ENCODE assay signal across 8 cellular contexts in genomic region chr10:43689618-43689954, GRCh38. TPM values are rescaled to one million over a fixed set of nuclear protein-coding genes. Genes with fewer than 3 reads are reported as not detected.
A peak's percentile ranks its signal among the peaks of the same experiment; 100 is the strongest.
DNase-seq lines count a peak whose midpoint lies in the region; ATAC-seq, FAIRE-seq and TF ChIP-seq lines count a peak whose summit lies in the region.

No MANE protein-coding gene starts in this region.

- 73% methylated on average over 13 of the region's 25 CpGs for whole genome bisulfite sequencing in HepG2 (ENCODE audit: low lambda C conversion rate)

- peak; percentile 75 for ATAC-seq in RWPE2 (ENCODE audit: low read depth)
- no peak; the same call in 2 of the 3 replicates for ATAC-seq in HepG2
- ATAC-seq in stimulated activated memory B cell treated with anti-CD40 and anti-IgM and Interleukin-4, amounts not matched to agents 10 μg/mL and 1 μg/mL and 100 μg/mL, for 72 hours: no peak

- H3K9me3 Mint-ChIP-seq in stimulated activated memory B cell treated with anti-CD40 and anti-IgM and Interleukin-4, amounts not matched to agents 10 μg/mL and 1 μg/mL and 100 μg/mL, for 72 hours: no peaks in the 10 kb centered on the region

- intact Hi-C loops in HepG2 (cut with micrococcal nuclease; ENCODE audit: unreplicated experiment): no loop called here

- no peak overlapping the region for H3K4me2 ChIP-seq in HepG2 (ENCODE audit: low read depth, low read length)

- H3K4me3 ChIP-seq in HFF-Myc (replicated peaks; ENCODE audit: low read depth, low read length) (peak overlapping the region; percentile 52), RWPE2 (ENCODE audit: severe bottlenecking) (peak overlapping the region; percentile 32), choroid plexus epithelial cell (ENCODE audit: low read depth, low read length) (peak overlapping the region; percentile 64), HepG2 (replicated peaks in 1 of 3; ENCODE audit: insufficient read depth in 1 of 3, low read depth in 2 of 3, low read length in 3 of 3) (no peak overlapping the region)

- no peaks in the 10 kb centered on the region for H3K36me3 Mint-ChIP-seq in stimulated activated memory B cell treated with anti-CD40 and anti-IgM and Interleukin-4, amounts not matched to agents 10 μg/mL and 1 μg/mL and 100 μg/mL, for 72 hours

- no peak overlapping the region for H3K9ac ChIP-seq in HepG2 (ENCODE audit: insufficient read depth, low read depth, low read length)

- H4K20me1 ChIP-seq in HepG2 (ENCODE audit: insufficient read depth, low read length): no peaks in the 10 kb centered on the region

- no peak overlapping the region for H2AFZ ChIP-seq in HepG2 (ENCODE audit: low read length)

- TF ChIP-seq RAD21 in HepG2 (CRISPR knock-in tag; IDR thresholded peaks at IDR 0.05): no peak

- H3K9me3 ChIP-seq in RWPE2 (ENCODE audit: severe bottlenecking) (no peaks in the 10 kb centered on the region), HepG2 (ENCODE audit: low read length) (no peaks in the 10 kb centered on the region)

- CTCF ChIA-PET in HepG2 (lab: Yijun Ruan, JAX; ENCODE audit: low intra/inter-chr PET ratio, low total read pairs): interaction anchor here (1.2 to 2.8 kb wide), 2 partner anchors 96 to 697 kb away, joined by 3 to 16 read pairs; no protein-coding TSS in a partner anchor

- TF ChIP-seq POLR2A in HepG2 (IDR thresholded peaks at IDR 0.05; ENCODE audit: insufficient read depth in 1 of 2, low read depth in 2 of 2, low read length in 2 of 2): no peak

- H3K27me3 Mint-ChIP-seq in stimulated activated memory B cell treated with anti-CD40 and anti-IgM and Interleukin-4, amounts not matched to agents 10 μg/mL and 1 μg/mL and 100 μg/mL, for 72 hours: peaks cover 52% of the 10 kb centered on the region

- TF ChIP-seq EP300 in HepG2 (IDR thresholded peaks at IDR 0.05; ENCODE audit: low read depth in 2 of 2, low read length in 2 of 2) (no peak), HepG2 (CRISPR knock-in tag; IDR thresholded peaks at IDR 0.05; ENCODE audit: borderline replicate concordance) (no peak)

- H3K27ac ChIP-seq in RWPE2 (ENCODE audit: poor library complexity, severe bottlenecking): no peak overlapping the region
- no peak overlapping the region for H3K27ac ChIP-seq in HepG2 (ENCODE audit: extremely low read length, insufficient read depth, low read length)

- H3K27me3 ChIP-seq in RWPE2 (ENCODE audit: insufficient read depth, poor library complexity, severe bottlenecking) (peaks cover 3% of the 10 kb centered on the region), HepG2 (ENCODE audit: control insufficient read depth in 1 of 2, insufficient read depth in 2 of 2, low read length in 2 of 2) (peaks cover 0 to 3% of the 10 kb centered on the region in 2 experiments; a peak in 1 of 5 replicates)

- peak overlapping the region; percentile 68 for H3K4me3 Mint-ChIP-seq in stimulated activated memory B cell treated with anti-CD40 and anti-IgM and Interleukin-4, amounts not matched to agents 10 μg/mL and 1 μg/mL and 100 μg/mL, for 72 hours

- peak; percentile 71 for DNase-seq in GM10266 (ENCODE audit: extremely low spot score)
- DNase-seq in HFF-Myc (ENCODE audit: extremely low read depth, low read depth): no peak
- no peak for DNase-seq in RWPE2 (ENCODE audit: low spot score)
- DNase-seq in choroid plexus epithelial cell (ENCODE audit: low read depth): peak; percentile 40
- DNase-seq in HepG2 (ENCODE audit: low spot score): no peak
- DNase-seq in middle frontal gyrus (ENCODE audit: extremely low spot score, low spot score): no peak
- no peak for DNase-seq in NCI-H1105 (lab: John Stamatoyannopoulos, UW)

- H3K4me1 Mint-ChIP-seq in stimulated activated memory B cell treated with anti-CD40 and anti-IgM and Interleukin-4, amounts not matched to agents 10 μg/mL and 1 μg/mL and 100 μg/mL, for 72 hours: no peaks in the 10 kb centered on the region

- FAIRE-seq in HepG2 (lab: Jason Lieb, UNC): no peak

- H3K36me3 ChIP-seq in RWPE2 (ENCODE audit: low read depth): no peaks in the 10 kb centered on the region
- no peaks in the 10 kb centered on the region for H3K36me3 ChIP-seq in HepG2 (replicated peaks in 1 of 2; ENCODE audit: control insufficient read depth in 1 of 2, insufficient read depth in 2 of 2, low read length in 2 of 2)

- no peak overlapping the region for H3K27ac Mint-ChIP-seq in stimulated activated memory B cell treated with anti-CD40 and anti-IgM and Interleukin-4, amounts not matched to agents 10 μg/mL and 1 μg/mL and 100 μg/mL, for 72 hours

- H3K4me1 ChIP-seq in RWPE2 (ENCODE audit: insufficient read depth, poor library complexity, severe bottlenecking) (no peaks in the 10 kb centered on the region), HepG2 (ENCODE audit: insufficient read depth, low read length) (no peaks in the 10 kb centered on the region)

- in situ Hi-C loops in HepG2 (cut with HindIII; ENCODE audit: extremely low pct_ligation_motif_present, low pct_unique_long_range_greater_than_20kb): no loop called here

- TF ChIP-seq CTCF in GM10266 (IDR thresholded peaks at IDR 0.05; ENCODE audit: control insufficient read depth, insufficient read depth, low read depth, missing control alignments) (peak; percentile 21), HFF-Myc (IDR thresholded peaks at IDR 0.05; ENCODE audit: low read depth, low read length, missing control alignments) (no peak), RWPE2 (IDR thresholded peaks at IDR 0.05; ENCODE audit: poor library complexity, severe bottlenecking) (no peak), choroid plexus epithelial cell (conservative IDR thresholded peaks at IDR 0.05; ENCODE audit: low read depth, low read length) (no peak), HepG2 (CRISPR knock-in tag; IDR thresholded peaks at IDR 0.05) (no peak)

- no peaks in the 10 kb centered on the region for H3K79me2 ChIP-seq in HepG2 (ENCODE audit: insufficient read depth, low read length)

- POLR2A ChIA-PET in HepG2 (lab: Yijun Ruan, JAX): no interaction called here

- BruUV-seq in HepG2 (replicated peaks; lab: Mats Ljungman, UMichigan): no TSS peak

TF ChIP-seq in HepG2, 621 proteins besides CTCF, POLR2A, EP300 and RAD21:
- TF ChIP-seq TP53 (CRISPR knock-in tag; conservative IDR thresholded peaks at IDR 0.05) (no peak), KAT7 (CRISPR knock-in tag; IDR thresholded peaks at IDR 0.05; ENCODE audit: borderline replicate concordance) (no peak), MTF2 (CRISPR knock-in tag; IDR thresholded peaks at IDR 0.05; ENCODE audit: borderline replicate concordance) (0 out of 2 replicates have a peak, but pooled peaks have one; percentile 5), KLF13 (CRISPR knock-in tag; IDR thresholded peaks at IDR 0.05) (no peak)

RNA-seq across cellular contexts. Expression of gene ZNF32, which starts 40.9 kb away (rescaled TPM):
- 16.9 and 18.0 TPM in 2 replicates for total RNA-seq in HepG2 (2016; rRNA removed; fragmentation: Illumina TruSeq; extraction: Trizol)
- total RNA-seq in HepG2 (2016; cell fraction: cytosol; rRNA removed; fragmentation: Illumina TruSeq; extraction: Trizol; ENCODE audit: low read depth): 30.1 and 34.6 TPM in 2 replicates
- 12.6 and 14.4 TPM in 2 replicates for total RNA-seq in HepG2 (2016; cell fraction: insoluble cytoplasmic fraction; rRNA removed; fragmentation: Illumina TruSeq; extraction: Trizol)
- 38.2 and 44.1 TPM in 2 replicates for total RNA-seq in HepG2 (2016; cell fraction: membrane; rRNA removed; fragmentation: Illumina TruSeq; extraction: Trizol)
- total RNA-seq in HepG2 (2016; cell fraction: nucleus; rRNA removed; fragmentation: Illumina TruSeq; extraction: Trizol): 8.3 and 10.0 TPM in 2 replicates
- 12.5 and 12.7 TPM in 2 replicates for polyA plus RNA-seq in HepG2 (2011; rRNA removed)
- 6.1 and 9.4 TPM in 2 replicates for polyA plus RNA-seq in HepG2 (2011; cell fraction: cytosol; rRNA removed)
- polyA plus RNA-seq in HepG2 (2011; cell fraction: nucleus; rRNA removed): 8.5 and 12.5 TPM in 2 replicates
- polyA plus RNA-seq in HepG2 (2012): 7.3 and 8.5 TPM in 2 replicates
- 30.5 and 38.2 TPM in 2 replicates for polyA plus RNA-seq in HepG2 (2016; cell fraction: cytosol; fragmentation: Illumina TruSeq; extraction: Trizol; ENCODE audit: low read depth)
- polyA plus RNA-seq in HepG2 (2016; cell fraction: insoluble cytoplasmic fraction; fragmentation: Illumina TruSeq; extraction: Trizol; ENCODE audit: low read depth): 13.8 and 16.9 TPM in 2 replicates
- polyA plus RNA-seq in HepG2 (2016; cell fraction: membrane; fragmentation: Illumina TruSeq; extraction: Trizol; ENCODE audit: low read depth): 28.0 and 35.4 TPM in 2 replicates
- polyA plus RNA-seq in HepG2 (2016; cell fraction: nucleus; fragmentation: Illumina TruSeq; extraction: Trizol; ENCODE audit: insufficient read depth, low read depth): 19.3 and 22.0 TPM in 2 replicates
- polyA minus RNA-seq in HepG2 (2011; rRNA and poly(A)+ RNA removed; ENCODE audit: low replicate concordance): 2.9 and 3.6 TPM in 2 replicates
- 1.5 and 1.6 TPM in 2 replicates for polyA minus RNA-seq in HepG2 (2011; cell fraction: cytosol; rRNA and poly(A)+ RNA removed)
- polyA minus RNA-seq in HepG2 (2011; cell fraction: nucleus; rRNA and poly(A)+ RNA removed): 4.0 and 4.4 TPM in 2 replicates

Comparison
In these comparisons a context has a peak if more than half of its experiments do, and no peak if none do; other contexts are left out.
1. DNase-seq: peak in GM10266 (single experiment) and choroid plexus epithelial cell (single experiment); none in HFF-Myc (single experiment), RWPE2 (single experiment), HepG2 (single experiment), middle frontal gyrus (single experiment) and NCI-H1105 (single experiment).
2. H3K4me3 ChIP-seq: peak in HFF-Myc (single experiment), RWPE2 (single experiment) and choroid plexus epithelial cell (single experiment); none in HepG2 (0 of 3).